19 cellular contexts compared by ENCODE assay signal in the genomic region with DNA sequence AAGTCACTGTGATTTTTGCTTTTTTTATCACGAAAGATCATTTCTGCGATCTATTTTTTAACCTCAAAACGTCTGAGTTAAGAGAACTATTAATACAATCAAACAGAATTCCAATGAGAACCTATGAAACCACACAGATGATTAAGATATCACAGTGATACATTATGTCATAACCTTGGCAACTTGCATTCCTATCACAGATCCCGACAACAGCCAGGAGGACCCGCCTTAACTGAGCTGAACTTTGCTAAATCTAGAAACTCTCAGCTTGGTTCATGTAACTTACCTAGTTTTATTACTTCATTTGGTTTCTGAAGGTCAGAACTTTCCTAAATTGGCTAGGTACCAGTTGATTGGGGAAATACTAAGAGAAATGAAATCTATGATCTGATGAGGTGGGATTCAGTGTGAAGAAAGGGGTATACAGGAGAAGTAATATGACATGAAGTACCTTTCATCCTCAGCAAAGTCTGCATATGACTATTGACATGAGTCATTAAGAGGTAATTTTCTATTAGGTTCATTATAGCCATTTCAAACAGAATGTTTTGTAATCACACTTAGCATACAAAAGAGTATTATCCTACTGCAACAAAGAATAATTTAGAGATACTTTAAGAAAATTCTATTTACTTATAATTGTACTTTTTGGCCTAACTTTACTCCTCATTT.
"Had no signal": no experiment of that assay in that cellular context is flagged by ENCODE, and none has a peak within 500 bp of the region (broad histone marks: within the 10 kb centered on the region; RNA-seq: fewer than 3 reads in every experiment).

No MANE protein-coding gene starts in this region.

- DNase-seq: activated CD4-positive, alpha-beta T cell treated with anti-CD3 and anti-CD28 coated beads for 4 hours; activated CD8-positive, alpha-beta memory T cell treated with anti-CD3 and anti-CD28 coated beads, Interleukin-2, amount 50 U/mL, for 4 hours; activated CD8-positive, alpha-beta T cell treated with anti-CD3 and anti-CD28 coated beads for 36 hours; activated naive CD4-positive, alpha-beta T cell treated with Interleukin-2 at 50 U/mL for 16 hours; activated naive CD8-positive, alpha-beta T cell treated with anti-CD3 and anti-CD28 coated beads, Interleukin-2, amount 50 U/mL, for 24 hours; central memory CD4-positive, alpha-beta T cell; cortex of kidney; effector memory CD4-positive, alpha-beta T cell; glutamatergic neuron; left ventricle myocardium inferior; mesenchymal stem cell; sigmoid colon; stimulated activated CD4-positive, alpha-beta T cell treated with anti-CD3 and anti-CD28 coated beads, Interleukin-12 subunit alpha, Interleukin-12 subunit beta, amount 100 ng/mL, for 4 hours; stimulated activated CD4-positive, alpha-beta T cell treated with anti-CD3 and anti-CD28 coated beads, Interleukin-2, amount 100 ng/mL, for 48 hours; T1000; testis had no signal

- H3K4me3 ChIP-seq: left ventricle myocardium inferior, sigmoid colon, testis had no signal

- ATAC-seq: activated CD8-positive, alpha-beta T cell treated with anti-CD3 and anti-CD28 coated beads for 36 hours; activated naive CD8-positive, alpha-beta T cell treated with anti-CD3 and anti-CD28 coated beads, Interleukin-2, amount 50 U/mL, for 24 hours had no signal

- H3K4me3 Mint-ChIP-seq: activated CD8-positive, alpha-beta T cell treated with anti-CD3 and anti-CD28 coated beads for 36 hours; activated naive CD8-positive, alpha-beta T cell treated with anti-CD3 and anti-CD28 coated beads, Interleukin-2, amount 50 U/mL, for 24 hours; activated T-helper 1 cell treated with anti-CD3 and anti-CD28 coated beads, Interleukin-12 subunit alpha, Interleukin-12 subunit beta, Interleukin-2, Interleukin-4 antibody, amounts not matched to agents 30 ng/mL and 10 ng/mL and 1 ng/mL, durations not matched to agents 14 hours and 24 hours and 36 hours; stimulated activated naive CD8-positive, alpha-beta T cell treated with anti-CD3 and anti-CD28 coated beads, Interleukin-15, Interleukin-2, amounts not matched to agents 100 ng/mL and 50 ng/mL, for 24 hours had no signal

- H3K36me3 ChIP-seq: sigmoid colon had no signal

- H3K27me3 ChIP-seq: sigmoid colon, testis had no signal

- H3K27ac Mint-ChIP-seq: activated CD8-positive, alpha-beta T cell treated with anti-CD3 and anti-CD28 coated beads for 36 hours; activated naive CD8-positive, alpha-beta T cell treated with anti-CD3 and anti-CD28 coated beads, Interleukin-2, amount 50 U/mL, for 24 hours; activated T-helper 1 cell treated with anti-CD3 and anti-CD28 coated beads, Interleukin-12 subunit alpha, Interleukin-12 subunit beta, Interleukin-2, Interleukin-4 antibody, amounts not matched to agents 30 ng/mL and 10 ng/mL and 1 ng/mL, durations not matched to agents 14 hours and 24 hours and 36 hours; stimulated activated naive CD8-positive, alpha-beta T cell treated with anti-CD3 and anti-CD28 coated beads, Interleukin-15, Interleukin-2, amounts not matched to agents 100 ng/mL and 50 ng/mL, for 24 hours had no signal

- H3K9me3 Mint-ChIP-seq: activated CD8-positive, alpha-beta T cell treated with anti-CD3 and anti-CD28 coated beads for 36 hours; activated naive CD8-positive, alpha-beta T cell treated with anti-CD3 and anti-CD28 coated beads, Interleukin-2, amount 50 U/mL, for 24 hours; activated T-helper 1 cell treated with anti-CD3 and anti-CD28 coated beads, Interleukin-12 subunit alpha, Interleukin-12 subunit beta, Interleukin-2, Interleukin-4 antibody, amounts not matched to agents 30 ng/mL and 10 ng/mL and 1 ng/mL, durations not matched to agents 14 hours and 24 hours and 36 hours had no signal

- FAIRE-seq: islet of Langerhans had no signal

- H3K27me3 Mint-ChIP-seq: activated CD8-positive, alpha-beta T cell treated with anti-CD3 and anti-CD28 coated beads for 36 hours; activated naive CD8-positive, alpha-beta T cell treated with anti-CD3 and anti-CD28 coated beads, Interleukin-2, amount 50 U/mL, for 24 hours; stimulated activated naive CD8-positive, alpha-beta T cell treated with anti-CD3 and anti-CD28 coated beads, Interleukin-15, Interleukin-2, amounts not matched to agents 100 ng/mL and 50 ng/mL, for 24 hours had no signal
